Comparison of ENCODE assay signal across 9 cellular contexts in the genomic region with DNA sequence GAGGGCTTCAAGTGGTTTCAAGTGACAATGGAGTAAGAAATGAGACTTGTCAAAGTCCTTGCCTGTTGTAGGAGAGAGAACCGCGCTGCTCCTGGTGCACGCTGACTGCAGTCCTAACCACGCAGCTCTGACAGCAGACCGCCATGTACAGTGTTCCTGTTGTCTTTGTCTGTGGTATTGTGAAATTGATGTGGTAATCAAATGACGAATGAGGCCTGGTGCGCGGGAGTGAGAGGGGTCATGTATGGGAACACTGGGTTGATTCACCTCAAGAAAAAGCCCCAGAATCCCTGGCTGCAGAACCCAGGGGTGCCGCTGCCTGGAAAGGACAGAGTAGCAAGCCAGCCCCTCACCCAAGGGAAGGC.
DNase-seq lines count a peak whose midpoint lies in the region; ATAC-seq and TF ChIP-seq lines count a peak whose summit lies in the region.
"Had no signal": no experiment of that assay in that cellular context is flagged by ENCODE, and none has a peak within 500 bp of the region (broad histone marks: within the 10 kb centered on the region; RNA-seq: fewer than 3 reads in every experiment).

No MANE protein-coding gene starts in this region.

- WGBS in heart left ventricle, 4 donors: 53 to 70% (median 61%) methylated on average over 9 of the region's 9 CpGs

- no peaks in the 10 kb centered on the region for H3K27me3 ChIP-seq in heart left ventricle

- no peak for TF ChIP-seq POLR2A in heart left ventricle (IDR thresholded peaks at IDR 0.05)

- peak overlapping the region in 11 of 12 donors; percentile 7 to 91 (median 57) for H3K27ac ChIP-seq in heart left ventricle

- DNase-seq in MV-4-11 (lab: John Stamatoyannopoulos, UW) (peak; percentile 93), activated T-cell treated with anti-CD3 and anti-CD28 coated beads for 24 hours (ENCODE audit: low read depth) (peak; percentile 66), heart left ventricle (peak in 3 of 5 donors; percentile 42 to 68 (median 64)), GM10248 (ENCODE audit: extremely low spot score) (no peak), COR-L47 (lab: John Stamatoyannopoulos, UW) (no peak)
- DNase-seq in stimulated activated CD4-positive, alpha-beta T cell treated with anti-CD3 and anti-CD28 coated beads, Interleukin-2, amount 100 ng/mL, for 48 hours: peak; percentile 26 to 63

- intact Hi-C loops in heart left ventricle (cut with DNase I): loop anchor here in 3 of 10 donors (5.0 to 10.0 kb wide), 3 partner anchors 61 to 66 kb away; a partner anchor contains a TSS

- no peak overlapping the region for H3K4me3 ChIP-seq in heart left ventricle
- H3K4me3 ChIP-seq: skin epidermis had no signal

- POLR2A ChIA-PET in GM10248 (lab: Yijun Ruan, JAX): no interaction called here

- H3K4me1 ChIP-seq in heart left ventricle: peaks cover 7 to 72% (median 46%) of the 10 kb centered on the region in 12 donors

- ATAC-seq in heart left ventricle (peak; percentile 27 to 82 (median 74)), GM21515 (IDR thresholded peaks at IDR 0.05; ENCODE audit: unreplicated experiment) (no peak), HG02798 (IDR thresholded peaks at IDR 0.05; ENCODE audit: poor library complexity, unreplicated experiment) (no peak)

- H3K9me3 ChIP-seq in heart left ventricle: no peaks in the 10 kb centered on the region

- H3K36me3 ChIP-seq in heart left ventricle: peaks cover 0 to 10% (median 0%) of the 10 kb centered on the region in 9 donors

- CTCF ChIA-PET in GM10248 (lab: Yijun Ruan, JAX): interaction anchor here (1.0 to 2.6 kb wide), 4 partner anchors 10 to 96 kb away, joined by 3 to 17 read pairs (median 6); no protein-coding TSS in a partner anchor

- TF ChIP-seq CTCF in heart left ventricle (IDR thresholded peaks at IDR 0.05) (no peak), GM10248 (IDR thresholded peaks at IDR 0.05; ENCODE audit: control extremely low read depth, extremely low read depth, low read depth, missing control alignments) (no peak)

Comparison
In these comparisons a context has a peak if more than half of its experiments do, and no peak if none do; other contexts are left out.
1. DNase-seq: peak in MV-4-11 (single experiment), activated T-cell treated with anti-CD3 and anti-CD28 coated beads for 24 hours (single experiment), heart left ventricle (3 of 5) and stimulated activated CD4-positive, alpha-beta T cell treated with anti-CD3 and anti-CD28 coated beads, Interleukin-2, amount 100 ng/mL, for 48 hours (2 of 2); none in GM10248 (single experiment) and COR-L47 (single experiment).
2. ATAC-seq: peak in heart left ventricle (4 of 4); none in GM21515 (single experiment) and HG02798 (single experiment).